In genomic region chr5:139675825-139676224, GRCh38 we compare ENCODE assay signal across 1 cellular context.
TF ChIP-seq lines count a peak whose summit lies in the region.

No MANE protein-coding gene starts in this region.

TF ChIP-seq in SK-N-SH, 30 proteins besides CTCF, POLR2A, EP300 and RAD21:
- no peak for TF ChIP-seq RXRA (IDR thresholded peaks at IDR 0.05; ENCODE audit: borderline replicate concordance, low read depth)
- TF ChIP-seq YY1 (IDR thresholded peaks at IDR 0.05; ENCODE audit: low read depth) = no peak
- TF ChIP-seq, protein P1, sequence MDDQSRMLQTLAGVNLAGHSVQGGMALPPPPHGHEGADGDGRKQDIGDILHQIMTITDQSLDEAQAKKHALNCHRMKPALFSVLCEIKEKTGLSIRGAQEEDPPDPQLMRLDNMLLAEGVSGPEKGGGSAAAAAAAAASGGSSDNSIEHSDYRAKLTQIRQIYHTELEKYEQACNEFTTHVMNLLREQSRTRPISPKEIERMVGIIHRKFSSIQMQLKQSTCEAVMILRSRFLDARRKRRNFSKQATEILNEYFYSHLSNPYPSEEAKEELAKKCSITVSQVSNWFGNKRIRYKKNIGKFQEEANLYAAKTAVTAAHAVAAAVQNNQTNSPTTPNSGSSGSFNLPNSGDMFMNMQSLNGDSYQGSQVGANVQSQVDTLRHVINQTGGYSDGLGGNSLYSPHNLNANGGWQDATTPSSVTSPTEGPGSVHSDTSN (IDR thresholded peaks at IDR 0.05) = no peak
- TF ChIP-seq GABPA (IDR thresholded peaks at IDR 0.05; ENCODE audit: low read depth) = no peak
- no peak for TF ChIP-seq RFX5 (IDR thresholded peaks at IDR 0.05; ENCODE audit: low read length)
- no peak for TF ChIP-seq CHD2 (IDR thresholded peaks at IDR 0.05; ENCODE audit: low read length, partially characterized antibody)
- TF ChIP-seq, protein P2, sequence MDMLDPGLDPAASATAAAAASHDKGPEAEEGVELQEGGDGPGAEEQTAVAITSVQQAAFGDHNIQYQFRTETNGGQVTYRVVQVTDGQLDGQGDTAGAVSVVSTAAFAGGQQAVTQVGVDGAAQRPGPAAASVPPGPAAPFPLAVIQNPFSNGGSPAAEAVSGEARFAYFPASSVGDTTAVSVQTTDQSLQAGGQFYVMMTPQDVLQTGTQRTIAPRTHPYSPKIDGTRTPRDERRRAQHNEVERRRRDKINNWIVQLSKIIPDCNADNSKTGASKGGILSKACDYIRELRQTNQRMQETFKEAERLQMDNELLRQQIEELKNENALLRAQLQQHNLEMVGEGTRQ (IDR thresholded peaks at IDR 0.05; ENCODE audit: borderline replicate concordance, low read depth, low read length) = no peak
- no peak for TF ChIP-seq TAF1 (IDR thresholded peaks at IDR 0.05; ENCODE audit: borderline replicate concordance, low read depth, low read length)
- no peak for TF ChIP-seq ELF1 (IDR thresholded peaks at IDR 0.05)
- TF ChIP-seq JUND (IDR thresholded peaks at IDR 0.05) = no peak
- TF ChIP-seq, protein P3, sequence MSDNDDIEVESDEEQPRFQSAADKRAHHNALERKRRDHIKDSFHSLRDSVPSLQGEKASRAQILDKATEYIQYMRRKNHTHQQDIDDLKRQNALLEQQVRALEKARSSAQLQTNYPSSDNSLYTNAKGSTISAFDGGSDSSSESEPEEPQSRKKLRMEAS (IDR thresholded peaks at IDR 0.05; ENCODE audit: low read depth) = no peak
- TF ChIP-seq RCOR1 (IDR thresholded peaks at IDR 0.05; ENCODE audit: low read length) = no peak
- TF ChIP-seq, protein P4, sequence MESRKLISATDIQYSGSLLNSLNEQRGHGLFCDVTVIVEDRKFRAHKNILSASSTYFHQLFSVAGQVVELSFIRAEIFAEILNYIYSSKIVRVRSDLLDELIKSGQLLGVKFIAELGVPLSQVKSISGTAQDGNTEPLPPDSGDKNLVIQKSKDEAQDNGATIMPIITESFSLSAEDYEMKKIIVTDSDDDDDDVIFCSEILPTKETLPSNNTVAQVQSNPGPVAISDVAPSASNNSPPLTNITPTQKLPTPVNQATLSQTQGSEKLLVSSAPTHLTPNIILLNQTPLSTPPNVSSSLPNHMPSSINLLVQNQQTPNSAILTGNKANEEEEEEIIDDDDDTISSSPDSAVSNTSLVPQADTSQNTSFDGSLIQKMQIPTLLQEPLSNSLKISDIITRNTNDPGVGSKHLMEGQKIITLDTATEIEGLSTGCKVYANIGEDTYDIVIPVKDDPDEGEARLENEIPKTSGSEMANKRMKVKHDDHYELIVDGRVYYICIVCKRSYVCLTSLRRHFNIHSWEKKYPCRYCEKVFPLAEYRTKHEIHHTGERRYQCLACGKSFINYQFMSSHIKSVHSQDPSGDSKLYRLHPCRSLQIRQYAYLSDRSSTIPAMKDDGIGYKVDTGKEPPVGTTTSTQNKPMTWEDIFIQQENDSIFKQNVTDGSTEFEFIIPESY (IDR thresholded peaks at IDR 0.05; ENCODE audit: borderline replicate concordance, low read depth) = no peak
- no peak for TF ChIP-seq NRF1 (IDR thresholded peaks at IDR 0.05; ENCODE audit: low read depth, low read length)
- no peak for TF ChIP-seq IRF3 (IDR thresholded peaks at IDR 0.05; ENCODE audit: low read depth, low read length)
- TF ChIP-seq POLR2AphosphoS5 (IDR thresholded peaks at IDR 0.05; ENCODE audit: low read depth, low read length) = no peak
TF ChIP-seq in SK-N-SH: peak in this region for 0.
